Comparison of ENCODE assay signal across 14 cellular contexts in genomic region chr21:27269646-27270045, GRCh38.
DNase-seq lines count a peak whose midpoint lies in the region; TF ChIP-seq lines count a peak whose summit lies in the region.
"Had no signal": no experiment of that assay in that cellular context is flagged by ENCODE, and none has a peak within 500 bp of the region (broad histone marks: within the 10 kb centered on the region; RNA-seq: fewer than 3 reads in every experiment).

No MANE protein-coding gene starts in this region.

- DNase-seq in AG09319 (ENCODE audit: extremely low read depth, low read depth) (peak; percentile 68), LHCN-M2 (ENCODE audit: low read depth) (peak; percentile 96), astrocyte of the hippocampus (ENCODE audit: low read depth, low spot score) (peak; percentile 37), kidney epithelial cell (ENCODE audit: low read depth) (peak; percentile 65), cerebellum (ENCODE audit: low spot score) (no peak), HAP-1 (ENCODE audit: low spot score in 2 of 2) (no peak)
- no peak for DNase-seq in activated CD4-positive, CD25-positive, alpha-beta regulatory T cell treated with anti-CD3 and anti-CD28 coated beads, Interleukin-2, amount 50 U/mL, for 72 hours
- no peak for DNase-seq in activated T-cell treated with anti-CD3 and anti-CD28 coated beads, Interleukin-2, amount 50 U/mL, for 1 hour
- DNase-seq: activated T-cell treated with anti-CD3 and anti-CD28 coated beads, Interleukin-2, amount 50 U/mL, for 4 hours; CD4-positive, alpha-beta T cell; islet precursor cell; NCI-H510A treated with DMSO at 0.1 percent for 48 hours; posterior cingulate gyrus; T-helper 17 cell had no signal

- H3K27me3 ChIP-seq in kidney epithelial cell (ENCODE audit: control insufficient read depth, insufficient read depth, low read length), result no peaks in the 10 kb centered on the region
- no peaks in the 10 kb centered on the region for H3K27me3 ChIP-seq in HAP-1 (ENCODE audit: low read depth)

- H3K4me1 ChIP-seq in HAP-1, result no peaks in the 10 kb centered on the region

- H3K36me3 ChIP-seq in kidney epithelial cell (ENCODE audit: control insufficient read depth, insufficient read depth, low read length) (no peaks in the 10 kb centered on the region), HAP-1 (replicated peaks) (no peaks in the 10 kb centered on the region)

- TF ChIP-seq CTCF in AG09319 (IDR thresholded peaks at IDR 0.05; ENCODE audit: low read depth, low read length), result no peak
- no peak for TF ChIP-seq CTCF in kidney epithelial cell (IDR thresholded peaks at IDR 0.05; ENCODE audit: insufficient read depth, low read length, poor library complexity, severe bottlenecking)

- in situ Hi-C loops in HAP-1 (cut with MboI; ENCODE audit: low sequenced_read_pairs), result no loop called here

- H3K9me3 ChIP-seq in HAP-1, result no peaks in the 10 kb centered on the region

- H3K4me3 ChIP-seq in kidney epithelial cell (ENCODE audit: low read depth, low read length) (no peak overlapping the region), HAP-1 (no peak overlapping the region)

Comparison
In these comparisons a context has a peak if more than half of its experiments do, and no peak if none do; other contexts are left out.
1. DNase-seq: peak in AG09319 (single experiment), LHCN-M2 (single experiment), astrocyte of the hippocampus (single experiment) and kidney epithelial cell (single experiment); none in cerebellum (single experiment), activated CD4-positive, CD25-positive, alpha-beta regulatory T cell treated with anti-CD3 and anti-CD28 coated beads, Interleukin-2, amount 50 U/mL, for 72 hours (single experiment), activated T-cell treated with anti-CD3 and anti-CD28 coated beads, Interleukin-2, amount 50 U/mL, for 1 hour (single experiment) and HAP-1 (0 of 2).